8 cellular contexts compared by ENCODE assay signal in genomic region chr15:81133782-81134461, GRCh38.
DNase-seq lines count a peak whose midpoint lies in the region; ATAC-seq and TF ChIP-seq lines count a peak whose summit lies in the region.

TSS of gene CFAP161 (plus strand) at chr15:81134270. CDS start at chr15:81134330, 60 bp downstream.

- POLR2A ChIA-PET in HEK293T (lab: Yijun Ruan, JAX) = no interaction called here

- DNase-seq in HEK293T (ENCODE audit: extremely low spot score) (peak; percentile 81), NCI-H748 treated with DMSO at 0.1 percent for 48 hours (lab: John Stamatoyannopoulos, UW) (peak; percentile 74), astrocyte of the cerebellum (ENCODE audit: low read depth) (peak; percentile 13), iPS DF 19.7 (ENCODE audit: low read depth, low spot score) (peak; percentile 67), putamen (ENCODE audit: low spot score) (peak; percentile 74)

- no peak for ATAC-seq in GM18868 (IDR thresholded peaks at IDR 0.05; ENCODE audit: unreplicated experiment)
- no peak for ATAC-seq in HG03469 (IDR thresholded peaks at IDR 0.05; ENCODE audit: unreplicated experiment)
- no peak for ATAC-seq in GM19397 (IDR thresholded peaks at IDR 0.05; ENCODE audit: unreplicated experiment)

- H3K4me3 ChIP-seq in astrocyte of the cerebellum (ENCODE audit: low read depth, low read length) = peak within 1 kb of the TSS; percentile 39

- CTCF ChIA-PET in HEK293T (lab: Yijun Ruan, JAX) = no interaction called here

- TF ChIP-seq CTCF in astrocyte of the cerebellum (IDR thresholded peaks at IDR 0.05; ENCODE audit: low read depth, low read length, missing control alignments) = no peak

- in situ Hi-C loops in astrocyte of the cerebellum (cut with HindIII; ENCODE audit: low sequenced_read_pairs) = no loop called here

TF ChIP-seq in HEK293T, 16 proteins besides CTCF, POLR2A, EP300 and RAD21:
- peak; percentile 44 for TF ChIP-seq L3MBTL2 (conservative IDR thresholded peaks at IDR 0.05)
- no peak for TF ChIP-seq ZNF384 (IDR thresholded peaks at IDR 0.05)

Comparison
In these comparisons a context has a peak if more than half of its experiments do, and no peak if none do; other contexts are left out.
1. DNase-seq: peak in every context shown above with its lines; median percentile 81 in HEK293T; 74 in NCI-H748 treated with DMSO at 0.1 percent for 48 hours; 74 in putamen; 67 in iPS DF 19.7; 13 in astrocyte of the cerebellum.